ENCODE assay signal across 15 cellular contexts in genomic region chr5:151870820-151871219, GRCh38. TPM values are rescaled to one million over a fixed set of nuclear protein-coding genes. Genes with fewer than 3 reads are reported as not detected.
DNase-seq lines count a peak whose midpoint lies in the region; ATAC-seq and TF ChIP-seq lines count a peak whose summit lies in the region.
"Had no signal": no experiment of that assay in that cellular context is flagged by ENCODE, and none has a peak within 500 bp of the region (broad histone marks: within the 10 kb centered on the region; RNA-seq: fewer than 3 reads in every experiment).

No MANE protein-coding gene starts in this region.

- H3K4me2 ChIP-seq in PC-3 (ENCODE audit: low read length): 0 out of 2 replicates have a peak overlapping the region, but pooled peaks have one; percentile 11
- no peak overlapping the region for H3K4me2 ChIP-seq in smooth muscle cell

- 61% methylated on average over 3 of the region's 3 CpGs for WGBS in smooth muscle cell (ENCODE audit: low lambda C conversion rate)

- H3K4me1 ChIP-seq in PC-3 (ENCODE audit: insufficient read depth, low read length) (peaks cover 8% of the 10 kb centered on the region; the same call in 1 of the 2 replicates), smooth muscle cell (ENCODE audit: low read depth) (no peaks in the 10 kb centered on the region)
- H3K4me1 ChIP-seq: ascending aorta had no signal

- H3K9ac ChIP-seq in PC-3 (ENCODE audit: low read length): no peak overlapping the region
- no peak overlapping the region for H3K9ac ChIP-seq in smooth muscle cell (ENCODE audit: low read depth)

- no peaks in the 10 kb centered on the region for H4K20me1 ChIP-seq in PC-3 (ENCODE audit: low read length)
- H4K20me1 ChIP-seq in smooth muscle cell (ENCODE audit: low read depth): no peaks in the 10 kb centered on the region

- no peak for TF ChIP-seq CTCF in PC-3 (conservative IDR thresholded peaks at IDR 0.05; ENCODE audit: low read depth, low read length)
- TF ChIP-seq CTCF in fibroblast of mammary gland (conservative IDR thresholded peaks at IDR 0.05; ENCODE audit: control insufficient read depth, insufficient read depth, low read depth, low read length): no peak
- no peak for TF ChIP-seq CTCF in smooth muscle cell (IDR thresholded peaks at IDR 0.05; ENCODE audit: borderline replicate concordance, insufficient read depth, poor library complexity, severe bottlenecking)

- H3K36me3 ChIP-seq in PC-3 (ENCODE audit: low read depth, low read length): no peaks in the 10 kb centered on the region
- no peaks in the 10 kb centered on the region for H3K36me3 ChIP-seq in smooth muscle cell (ENCODE audit: low read depth)
- H3K36me3 ChIP-seq: ascending aorta had no signal

- intact Hi-C loops in PC-3 (cut with micrococcal nuclease): no loop called here

- H3K9me2 ChIP-seq in PC-3 (replicated peaks; ENCODE audit: low read length): no peaks in the 10 kb centered on the region

- H3K79me2 ChIP-seq in PC-3 (ENCODE audit: low read length): no peaks in the 10 kb centered on the region
- H3K79me2 ChIP-seq in smooth muscle cell (ENCODE audit: low read depth): no peaks in the 10 kb centered on the region

- no TSS peak for BruUV-seq in PC-3 (replicated peaks; lab: Mats Ljungman, UMichigan)

- ATAC-seq in PC-3 (peak; percentile 76), HG03354 (IDR thresholded peaks at IDR 0.05; ENCODE audit: poor library complexity, severe bottlenecking, unreplicated experiment) (no peak)
- ATAC-seq: activated CD8-positive, alpha-beta T cell treated with anti-CD3 and anti-CD28 coated beads for 36 hours had no signal

- peak; percentile 12 for DNase-seq in stimulated activated CD4-positive, alpha-beta T cell treated with anti-CD3 and anti-CD28 coated beads, Interleukin-1b, Interleukin-23, amount 100 ng/mL, for 48 hours
- DNase-seq in stimulated activated CD4-positive, alpha-beta T cell treated with anti-CD3 and anti-CD28 coated beads, Interleukin-2, amount 100 ng/mL, for 24 hours: no peak
- DNase-seq in PC-3: peak; percentile 84
- peak; percentile 59 for DNase-seq in fibroblast of mammary gland (ENCODE audit: low read depth)
- DNase-seq in smooth muscle cell (lab: John Stamatoyannopoulos, UW; ENCODE audit: unreplicated experiment): no peak
- DNase-seq in NK-92 treated with Interleukin-12 subunit alpha and Interleukin-12 subunit beta, amount 100 ng/mL, for 24 hours (lab: John Stamatoyannopoulos, UW): no peak
- no peak for DNase-seq in NCI-H2227 treated with DMSO at 0.1 percent for 48 hours (lab: John Stamatoyannopoulos, UW)
- DNase-seq: activated CD8-positive, alpha-beta T cell treated with anti-CD3 and anti-CD28 coated beads for 36 hours; NCI-H2171 had no signal

- CTCF ChIA-PET in PC-3 (lab: Charles Lee): no interaction called here

- H3K4me3 ChIP-seq in PC-3 (ENCODE audit: low read length): no peak overlapping the region
- H3K4me3 ChIP-seq in fibroblast of mammary gland (ENCODE audit: control insufficient read depth, low read depth, low read length): no peak overlapping the region
- no peak overlapping the region for H3K4me3 ChIP-seq in smooth muscle cell
- H3K4me3 ChIP-seq: ascending aorta, SK-N-MC had no signal

- POLR2A ChIA-PET in PC-3 (lab: Charles Lee; ENCODE audit: unreplicated experiment): no interaction called here

- H2AFZ ChIP-seq in PC-3 (ENCODE audit: low read length): no peak overlapping the region
- H2AFZ ChIP-seq in smooth muscle cell (ENCODE audit: low read depth): no peak overlapping the region

- H3K9me3 ChIP-seq in PC-3 (ENCODE audit: low read length): no peaks in the 10 kb centered on the region
- H3K9me3 ChIP-seq in smooth muscle cell (replicated peaks; ENCODE audit: low read depth): no peaks in the 10 kb centered on the region
- H3K9me3 ChIP-seq: ascending aorta had no signal

- H3K27me3 ChIP-seq in PC-3 (ENCODE audit: low read length) (no peaks in the 10 kb centered on the region; the same call in 1 of the 2 replicates), smooth muscle cell (ENCODE audit: low read depth) (no peaks in the 10 kb centered on the region)
- H3K27me3 ChIP-seq: ascending aorta had no signal

- H3F3A ChIP-seq in PC-3 (ENCODE audit: low read length, unreplicated experiment) (no peaks in the 10 kb centered on the region), smooth muscle cell (ENCODE audit: low read depth) (no peaks in the 10 kb centered on the region)

- H3K27ac ChIP-seq in PC-3 (ENCODE audit: low read length): no peak overlapping the region
- no peak overlapping the region for H3K27ac ChIP-seq in smooth muscle cell (ENCODE audit: low read depth)
- H3K27ac ChIP-seq: ascending aorta, SK-N-MC had no signal

RNA-seq across cellular contexts. Expression of gene GLRA1, which starts 53.8 kb away (rescaled TPM):
- total RNA-seq in PC-3 (2014; rRNA removed): not detected in 2 replicates
- not detected in 2 replicates for total RNA-seq in smooth muscle cell
- polyA plus RNA-seq in smooth muscle cell: not detected in 2 replicates
- total RNA-seq: activated CD8-positive, alpha-beta T cell treated with anti-CD3 and anti-CD28 coated beads for 36 hours; ascending aorta; osteocyte had no signal
- polyA plus RNA-seq: CD14-positive monocyte, thymus had no signal

Comparison
In these comparisons a context has a peak if more than half of its experiments do, and no peak if none do; other contexts are left out.
1. DNase-seq: peak in stimulated activated CD4-positive, alpha-beta T cell treated with anti-CD3 and anti-CD28 coated beads, Interleukin-1b, Interleukin-23, amount 100 ng/mL, for 48 hours (single experiment), PC-3 (single experiment) and fibroblast of mammary gland (single experiment); none in stimulated activated CD4-positive, alpha-beta T cell treated with anti-CD3 and anti-CD28 coated beads, Interleukin-2, amount 100 ng/mL, for 24 hours (0 of 2), smooth muscle cell (single experiment), NK-92 treated with Interleukin-12 subunit alpha and Interleukin-12 subunit beta, amount 100 ng/mL, for 24 hours (single experiment) and NCI-H2227 treated with DMSO at 0.1 percent for 48 hours (single experiment).